ENCODE assay signal across 17 cellular contexts in the genomic region with DNA sequence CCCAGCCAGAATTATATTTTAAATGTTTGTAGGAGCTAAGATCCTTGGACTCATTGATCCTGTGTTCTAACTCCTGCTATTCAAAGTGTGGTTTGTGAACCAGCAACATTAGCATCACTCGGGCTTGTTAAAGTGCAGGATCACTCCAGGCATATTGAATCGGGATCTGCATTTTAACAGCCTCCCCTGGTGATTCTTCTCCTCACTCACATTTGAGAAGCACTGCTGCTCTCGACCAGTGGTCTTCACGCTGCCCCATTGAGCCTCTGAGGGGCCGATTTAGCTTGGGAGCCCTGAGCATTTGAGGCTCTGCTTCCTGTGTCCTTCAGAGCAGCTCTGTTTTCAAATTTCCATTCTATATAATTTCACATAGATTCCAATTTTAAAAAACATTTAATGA. TPM values are rescaled to one million over a fixed set of nuclear protein-coding genes. Genes with fewer than 3 reads are reported as not detected.
DNase-seq lines count a peak whose midpoint lies in the region; ATAC-seq, FAIRE-seq and TF ChIP-seq lines count a peak whose summit lies in the region.
"Had no signal": no experiment of that assay in that cellular context is flagged by ENCODE, and none has a peak within 500 bp of the region (broad histone marks: within the 10 kb centered on the region; RNA-seq: fewer than 3 reads in every experiment).

No MANE protein-coding gene starts in this region.

- peaks cover 6% of the 10 kb centered on the region; the same call in 1 of the 2 replicates for H4K20me1 ChIP-seq in GM23338 (replicated peaks; ENCODE audit: insufficient read depth)

- CTCF ChIA-PET in WTC11 (lab: Charles Lee): interaction anchor here (0.8 to 2.9 kb wide), 3 partner anchors 21 to 74 kb away, joined by 3 to 16 read pairs (median 4); a partner anchor contains a TSS

- H3K9me3 ChIP-seq in small intestine (ENCODE audit: control insufficient read depth, low read depth): no peaks in the 10 kb centered on the region
- H3K9me3 ChIP-seq: BLaER1, Caco-2 had no signal

- no peak overlapping the region for H3K4me2 ChIP-seq in GM23338
- H3K4me2 ChIP-seq: BLaER1 had no signal

- H3K4me1 ChIP-seq in GM23338 (ENCODE audit: insufficient read depth) (no peaks in the 10 kb centered on the region), small intestine (ENCODE audit: control insufficient read depth in 2 of 2, insufficient read depth in 1 of 2, low read depth in 1 of 2, low read length in 1 of 2) (no peaks in the 10 kb centered on the region)
- H3K4me1 ChIP-seq: BLaER1, Caco-2 had no signal

- no peaks in the 10 kb centered on the region for H3F3A ChIP-seq in GM23338 (replicated peaks; ENCODE audit: low read depth)

- no peaks in the 10 kb centered on the region for H3K27me3 Mint-ChIP-seq in activated naive CD8-positive, alpha-beta T cell
- no peaks in the 10 kb centered on the region for H3K27me3 Mint-ChIP-seq in activated naive CD8-positive, alpha-beta T cell treated with anti-CD3 and anti-CD28 coated beads, Interleukin-2, amount 50 U/mL, for 24 hours
- H3K27me3 Mint-ChIP-seq in GM23338 (ENCODE audit: insufficient read depth, low read depth, poor library complexity) (no peaks in the 10 kb centered on the region), WTC11 (ENCODE audit: low read depth) (no peaks in the 10 kb centered on the region)
- H3K27me3 Mint-ChIP-seq in effector memory CD8-positive, alpha-beta T cell: no peaks in the 10 kb centered on the region
- H3K27me3 Mint-ChIP-seq: CD8-positive, alpha-beta memory T cell had no signal

- no peaks in the 10 kb centered on the region for H3K9me2 ChIP-seq in GM23338 (ENCODE audit: insufficient read depth)

- H3K79me2 ChIP-seq in GM23338 (replicated peaks; ENCODE audit: insufficient read depth): no peaks in the 10 kb centered on the region

- H2AFZ ChIP-seq in GM23338: no peak overlapping the region

- H3K4me1 Mint-ChIP-seq in activated naive CD8-positive, alpha-beta T cell (ENCODE audit: low read depth): no peaks in the 10 kb centered on the region
- H3K4me1 Mint-ChIP-seq in activated naive CD8-positive, alpha-beta T cell treated with anti-CD3 and anti-CD28 coated beads, Interleukin-2, amount 50 U/mL, for 24 hours: no peaks in the 10 kb centered on the region
- H3K4me1 Mint-ChIP-seq in GM23338 (peaks cover 14% of the 10 kb centered on the region), WTC11 (peaks cover 10% of the 10 kb centered on the region)
- peaks cover 0 to 3% of the 10 kb centered on the region in 2 donors for H3K4me1 Mint-ChIP-seq in effector memory CD8-positive, alpha-beta T cell (ENCODE audit: low read depth in 2 of 2)

- no peak overlapping the region for H3K27ac ChIP-seq in GM23338 (ENCODE audit: low read depth)
- no peak overlapping the region for H3K27ac ChIP-seq in small intestine (ENCODE audit: low read depth in 1 of 2, low read length in 1 of 2)
- H3K27ac ChIP-seq: 22Rv1, BLaER1 had no signal

- H3K27me3 ChIP-seq in GM23338 (ENCODE audit: insufficient read depth): no peaks in the 10 kb centered on the region
- H3K27me3 ChIP-seq in small intestine (ENCODE audit: control insufficient read depth in 2 of 2, insufficient read depth in 2 of 2, low read length in 2 of 2): no peaks in the 10 kb centered on the region
- H3K27me3 ChIP-seq: BLaER1 had no signal

- POLR2A ChIA-PET in WTC11 (lab: Charles Lee): interaction anchor here (1.1 kb wide), 1 partner anchor 47 kb away, joined by 4 read pairs; no protein-coding TSS in a partner anchor

- no peaks in the 10 kb centered on the region for H3K9me3 Mint-ChIP-seq in activated naive CD8-positive, alpha-beta T cell (ENCODE audit: low read depth)
- H3K9me3 Mint-ChIP-seq in activated naive CD8-positive, alpha-beta T cell treated with anti-CD3 and anti-CD28 coated beads, Interleukin-2, amount 50 U/mL, for 24 hours: no peaks in the 10 kb centered on the region
- H3K9me3 Mint-ChIP-seq in GM23338 (no peaks in the 10 kb centered on the region), WTC11 (no peaks in the 10 kb centered on the region)
- no peaks in the 10 kb centered on the region for H3K9me3 Mint-ChIP-seq in effector memory CD8-positive, alpha-beta T cell
- H3K9me3 Mint-ChIP-seq: CD8-positive, alpha-beta memory T cell had no signal

- 80 to 89% (median 81%) methylated on average over 5 of the region's 5 CpGs for WGBS in small intestine, 3 donors

- peak overlapping the region; percentile 41 for H3K27ac Mint-ChIP-seq in activated naive CD8-positive, alpha-beta T cell
- H3K27ac Mint-ChIP-seq in activated naive CD8-positive, alpha-beta T cell treated with anti-CD3 and anti-CD28 coated beads, Interleukin-2, amount 50 U/mL, for 24 hours: no peak overlapping the region
- H3K27ac Mint-ChIP-seq in GM23338 (peak overlapping the region; percentile 74), WTC11 (no peak overlapping the region)
- H3K27ac Mint-ChIP-seq in effector memory CD8-positive, alpha-beta T cell: no peak overlapping the region

- no peak for TF ChIP-seq CTCF in GM23338 (conservative IDR thresholded peaks at IDR 0.05; ENCODE audit: low read depth in 2 of 2)
- no peak for TF ChIP-seq CTCF in WTC11 (IDR thresholded peaks at IDR 0.05)

- no peak for ATAC-seq in activated naive CD8-positive, alpha-beta T cell treated with anti-CD3 and anti-CD28 coated beads, Interleukin-2, amount 50 U/mL, for 24 hours
- ATAC-seq in GM23338: peak; percentile 70
- peak; percentile 59 for ATAC-seq in WTC11
- no peak for ATAC-seq in effector memory CD8-positive, alpha-beta T cell (replicated peaks)

- H3K4me3 Mint-ChIP-seq in activated naive CD8-positive, alpha-beta T cell: no peak overlapping the region
- no peak overlapping the region for H3K4me3 Mint-ChIP-seq in activated naive CD8-positive, alpha-beta T cell treated with anti-CD3 and anti-CD28 coated beads, Interleukin-2, amount 50 U/mL, for 24 hours
- H3K4me3 Mint-ChIP-seq in GM23338 (no peak overlapping the region), WTC11 (no peak overlapping the region)
- no peak overlapping the region for H3K4me3 Mint-ChIP-seq in effector memory CD8-positive, alpha-beta T cell
- H3K4me3 Mint-ChIP-seq: CD8-positive, alpha-beta memory T cell had no signal

- FAIRE-seq in small intestine (lab: Jason Lieb, UNC): no peak
- FAIRE-seq: GM12892, GM19239 had no signal

- DNase-seq in activated naive CD8-positive, alpha-beta T cell treated with anti-CD3 and anti-CD28 coated beads, Interleukin-2, amount 50 U/mL, for 24 hours: no peak
- DNase-seq in GM23338 (ENCODE audit: low spot score) (no peak), WTC11 (ENCODE audit: low spot score) (no peak), mesenteric fat pad (ENCODE audit: low spot score) (peak; percentile 3), small intestine (no peak), AG08395 (ENCODE audit: low spot score) (no peak)
- DNase-seq in effector memory CD8-positive, alpha-beta T cell: no peak
- DNase-seq: AML-193; Caco-2; CD8-positive, alpha-beta memory T cell; DND-41; GDM1 had no signal

- H3K36me3 ChIP-seq in GM23338 (ENCODE audit: insufficient read depth) (peaks cover 57% of the 10 kb centered on the region), small intestine (ENCODE audit: control insufficient read depth in 2 of 2, insufficient read depth in 2 of 2, low read length in 2 of 2) (peaks cover 47 to 48% of the 10 kb centered on the region in 2 donors)

- H3K36me3 Mint-ChIP-seq in activated naive CD8-positive, alpha-beta T cell: peaks cover 16% of the 10 kb centered on the region
- H3K36me3 Mint-ChIP-seq in activated naive CD8-positive, alpha-beta T cell treated with anti-CD3 and anti-CD28 coated beads, Interleukin-2, amount 50 U/mL, for 24 hours (ENCODE audit: low read depth): peaks cover 49% of the 10 kb centered on the region
- H3K36me3 Mint-ChIP-seq in GM23338 (ENCODE audit: low read depth) (peaks cover 79% of the 10 kb centered on the region), WTC11 (peaks cover 71% of the 10 kb centered on the region)
- H3K36me3 Mint-ChIP-seq in effector memory CD8-positive, alpha-beta T cell (ENCODE audit: insufficient read depth): peaks cover 97% of the 10 kb centered on the region

- no peak overlapping the region for H3K4me3 ChIP-seq in GM23338
- no peak overlapping the region for H3K4me3 ChIP-seq in small intestine (ENCODE audit: low read depth in 1 of 2, low read length in 2 of 2)
- H3K4me3 ChIP-seq: BLaER1 had no signal

TF ChIP-seq in GM23338, 12 proteins besides CTCF, POLR2A, EP300 and RAD21 (continues in another document):
- no peak for TF ChIP-seq ZNF114 (CRISPR knock-in tag; IDR thresholded peaks at IDR 0.05)
- no peak for TF ChIP-seq NANOG (IDR thresholded peaks at IDR 0.05; ENCODE audit: borderline replicate concordance)

TF ChIP-seq in WTC11, 78 proteins besides CTCF, POLR2A, EP300 and RAD21 (continues in another document):
- TF ChIP-seq ZNF263 (CRISPR knock-in tag; IDR thresholded peaks at IDR 0.05; ENCODE audit: low read depth) (no peak), ZNF317 (CRISPR knock-in tag; IDR thresholded peaks at IDR 0.05; ENCODE audit: borderline replicate concordance, low read depth) (no peak), IRF2 (CRISPR knock-in tag; IDR thresholded peaks at IDR 0.05; ENCODE audit: borderline replicate concordance, low read depth) (no peak)

RNA-seq across cellular contexts. Expression of a gene that starts 10.9 kb away (rescaled TPM):
- total RNA-seq in GM23338 (2014; rRNA removed; shearing (Covaris generic)): 33.3 and 43.8 TPM in 2 replicates
- polyA plus RNA-seq in GM23338 (2016; fragmentation: Nextera tagmentation; extraction: Ambion mirVana) (12.5 and 13.4 TPM in 2 replicates), small intestine (10 to 100 TPM; 19.2 to 27.7 (median 23.9) TPM)
- total RNA-seq in WTC11 (2021) (39.4 to 47.5 TPM (median 40.6 TPM) in 3 replicates), mesenteric fat pad (35.7 TPM)

RNA-seq across cellular contexts. Expression of a gene that starts 23.1 kb away (rescaled TPM):
- total RNA-seq in GM23338 (2014; rRNA removed; shearing (Covaris generic)): 23.7 and 23.8 TPM in 2 replicates
- polyA plus RNA-seq in GM23338 (2016; fragmentation: Nextera tagmentation; extraction: Ambion mirVana) (16.5 and 17.5 TPM in 2 replicates), small intestine (100 to 1,000 TPM; 102 to 366 (median 223) TPM)
- total RNA-seq in WTC11 (2021) (26.3 to 31.1 TPM (median 29.9 TPM) in 3 replicates), mesenteric fat pad (73.2 TPM)

RNA-seq across cellular contexts. Expression of a gene that starts 32.2 kb away (rescaled TPM):
- total RNA-seq in GM23338 (2014; rRNA removed; shearing (Covaris generic)): 32.1 and 33.5 TPM in 2 replicates
- polyA plus RNA-seq in GM23338 (2016; fragmentation: Nextera tagmentation; extraction: Ambion mirVana) (5.6 and 7.3 TPM in 2 replicates), small intestine (10 to 100 TPM; 44.1 to 53.3 (median 48.6) TPM)
- total RNA-seq in WTC11 (2021) (18.7 to 19.6 TPM (median 19.2 TPM) in 3 replicates), mesenteric fat pad (38.2 TPM)

Comparison
In these comparisons a context has a peak if more than half of its experiments do, and no peak if none do; other contexts are left out.
1. H3K27ac Mint-ChIP-seq: peak in activated naive CD8-positive, alpha-beta T cell (single experiment) and GM23338 (single experiment); none in activated naive CD8-positive, alpha-beta T cell treated with anti-CD3 and anti-CD28 coated beads, Interleukin-2, amount 50 U/mL, for 24 hours (single experiment), WTC11 (single experiment) and effector memory CD8-positive, alpha-beta T cell (0 of 2).
2. ATAC-seq: peak in GM23338 (single experiment) and WTC11 (single experiment); none in activated naive CD8-positive, alpha-beta T cell treated with anti-CD3 and anti-CD28 coated beads, Interleukin-2, amount 50 U/mL, for 24 hours (single experiment) and effector memory CD8-positive, alpha-beta T cell (single experiment).